8 cellular contexts compared by ENCODE assay signal in the genomic region with DNA sequence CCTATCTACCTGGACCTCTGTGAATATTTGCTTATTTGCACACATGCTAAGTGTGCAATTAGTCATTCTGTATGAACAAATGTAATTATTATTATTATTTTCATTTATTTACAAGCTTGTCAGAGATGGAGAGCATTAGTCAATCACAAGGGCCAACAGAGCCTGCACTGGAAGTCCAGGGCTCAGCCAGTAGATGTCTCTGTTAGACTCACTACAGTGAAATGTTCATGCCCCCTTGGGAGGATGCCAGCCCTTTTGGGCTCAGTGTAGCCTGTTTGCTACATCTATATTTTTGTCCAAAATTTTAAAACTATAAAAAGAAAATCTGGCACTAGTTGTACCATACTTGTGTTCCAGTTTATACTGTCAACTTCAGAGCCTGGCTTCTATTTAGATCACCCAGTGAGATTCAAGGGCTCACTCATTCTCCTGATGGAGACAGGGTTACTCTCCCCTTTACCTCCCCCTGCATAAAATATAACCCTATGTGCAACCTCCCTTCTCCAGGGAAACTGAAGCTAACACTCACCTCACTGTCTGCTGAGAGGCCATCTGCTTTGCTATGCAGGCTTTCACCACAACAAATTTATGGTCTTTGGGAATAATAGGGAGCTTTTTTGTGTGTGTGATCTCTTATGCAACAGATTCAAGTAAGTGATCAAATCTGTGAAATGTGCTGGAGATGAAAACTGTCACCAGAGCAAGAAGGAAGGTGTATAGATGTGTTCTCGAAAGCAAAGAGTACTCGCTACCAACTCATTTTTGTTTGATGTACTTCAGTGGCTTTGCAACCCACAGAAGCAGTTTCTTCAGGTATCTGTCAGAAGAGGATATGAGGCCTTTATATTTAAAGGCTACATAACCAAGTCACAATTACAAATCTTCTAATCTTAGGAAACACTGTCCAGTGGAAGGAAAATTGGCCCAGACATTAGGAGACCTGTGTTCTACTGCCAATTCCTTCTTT.
DNase-seq lines count a peak whose midpoint lies in the region; ATAC-seq and TF ChIP-seq lines count a peak whose summit lies in the region.

No MANE protein-coding gene starts in this region.

- H3K9me3 ChIP-seq in colonic mucosa: no peaks in the 10 kb centered on the region

- H3K9ac ChIP-seq in colonic mucosa (ENCODE audit: low read depth in 2 of 2, low read length in 2 of 2): no peak overlapping the region

- no peaks in the 10 kb centered on the region for H3K36me3 Mint-ChIP-seq in activated CD4-positive, alpha-beta T cell treated with anti-CD3 and anti-CD28 coated beads for 36 hours (ENCODE audit: low read depth)

- no peaks in the 10 kb centered on the region for H3K9me3 Mint-ChIP-seq in activated CD4-positive, alpha-beta T cell treated with anti-CD3 and anti-CD28 coated beads for 36 hours (ENCODE audit: low read depth)

- no peak overlapping the region for H3K4me3 Mint-ChIP-seq in activated CD4-positive, alpha-beta T cell treated with anti-CD3 and anti-CD28 coated beads for 36 hours

- CTCF ChIA-PET in activated CD4-positive, alpha-beta T cell treated with anti-CD3 and anti-CD28 coated beads for 36 hours (lab: Charles Lee): no interaction called here

- peaks cover 12% of the 10 kb centered on the region for H3K4me1 Mint-ChIP-seq in activated CD4-positive, alpha-beta T cell treated with anti-CD3 and anti-CD28 coated beads for 36 hours

- intact Hi-C loops in activated CD4-positive, alpha-beta T cell treated with anti-CD3 and anti-CD28 coated beads for 36 hours (cut with DNase I, micrococcal nuclease): loop anchor here (2.0 to 5.0 kb wide), 3 partner anchors 19 to 480 kb away; a partner anchor contains a TSS
- intact Hi-C loops in colonic mucosa (cut with DNase I): no loop called here

- no peak overlapping the region for H3K4me3 ChIP-seq in colonic mucosa

- no peak overlapping the region for H3K27ac ChIP-seq in colonic mucosa

- POLR2A ChIA-PET in activated CD4-positive, alpha-beta T cell treated with anti-CD3 and anti-CD28 coated beads for 36 hours (lab: Charles Lee): no interaction called here

- H3K4me1 ChIP-seq in colonic mucosa: no peaks in the 10 kb centered on the region

- peaks cover 2% of the 10 kb centered on the region for H3K27me3 Mint-ChIP-seq in activated CD4-positive, alpha-beta T cell treated with anti-CD3 and anti-CD28 coated beads for 36 hours

- no peaks in the 10 kb centered on the region for H3K27me3 ChIP-seq in colonic mucosa

- peak; percentile 21 for TF ChIP-seq CTCF in colonic mucosa (IDR thresholded peaks at IDR 0.05)
- TF ChIP-seq CTCF in omental fat pad (IDR thresholded peaks at IDR 0.05): no peak

- DNase-seq in activated CD4-positive, alpha-beta T cell treated with anti-CD3 and anti-CD28 coated beads for 36 hours: peak; percentile 43
- DNase-seq in activated CD4-positive, alpha-beta T cell treated with anti-CD3 and anti-CD28 coated beads, Interleukin-2, amount 50 U/mL, for 4 hours: no peak
- DNase-seq in NCI-H460 (ENCODE audit: extremely low read depth, low read depth) (peak; percentile 3), colonic mucosa (peak; percentile 60), mucosa of gallbladder (ENCODE audit: low spot score) (peak; percentile 63), omental fat pad (ENCODE audit: low spot score) (no peak)
- no peak for DNase-seq in activated effector memory CD4-positive, alpha-beta T cell treated with Interleukin-2 at 50 U/mL for 16 hours

- H3K27ac Mint-ChIP-seq in activated CD4-positive, alpha-beta T cell treated with anti-CD3 and anti-CD28 coated beads for 36 hours: no peak overlapping the region

- peak; percentile 36 for ATAC-seq in activated CD4-positive, alpha-beta T cell treated with anti-CD3 and anti-CD28 coated beads for 36 hours
- ATAC-seq in GM19023 (IDR thresholded peaks at IDR 0.05; ENCODE audit: unreplicated experiment): no peak
- ATAC-seq in omental fat pad (ENCODE audit: low FRiP score): no peak

- H3K36me3 ChIP-seq in colonic mucosa: no peaks in the 10 kb centered on the region

Comparison
In these comparisons a context has a peak if more than half of its experiments do, and no peak if none do; other contexts are left out.
1. DNase-seq: peak in activated CD4-positive, alpha-beta T cell treated with anti-CD3 and anti-CD28 coated beads for 36 hours (single experiment), NCI-H460 (single experiment), colonic mucosa (single experiment) and mucosa of gallbladder (single experiment); none in activated CD4-positive, alpha-beta T cell treated with anti-CD3 and anti-CD28 coated beads, Interleukin-2, amount 50 U/mL, for 4 hours (0 of 2), activated effector memory CD4-positive, alpha-beta T cell treated with Interleukin-2 at 50 U/mL for 16 hours (single experiment) and omental fat pad (single experiment).